Comparison of ENCODE assay signal across 25 cellular contexts in genomic region chr7:152891160-152891621, GRCh38.
DNase-seq lines count a peak whose midpoint lies in the region; ATAC-seq, FAIRE-seq and TF ChIP-seq lines count a peak whose summit lies in the region.
"Had no signal": no experiment of that assay in that cellular context is flagged by ENCODE, and none has a peak within 500 bp of the region (broad histone marks: within the 10 kb centered on the region; RNA-seq: fewer than 3 reads in every experiment).

No MANE protein-coding gene starts in this region.

- peak overlapping the region; percentile 10 for H3K4ac ChIP-seq in H1 (replicated peaks; ENCODE audit: insufficient read length, low read depth, low read length)

- H3K79me1 ChIP-seq in H1 (ENCODE audit: low read depth, low read length) = no peaks in the 10 kb centered on the region

- no peak for FAIRE-seq in H1 (lab: Jason Lieb, UNC)
- FAIRE-seq: GM12878 had no signal

- DNase-seq in RPMI8226 (peak; percentile 25), H1 (ENCODE audit: low read depth in 1 of 2, low spot score in 2 of 2) (no peak), omental fat pad (ENCODE audit: low spot score) (no peak), stomach (peak; percentile 21), midbrain (lab: John Stamatoyannopoulos, UW) (no peak), cerebellar cortex (ENCODE audit: low spot score) (no peak)
- DNase-seq: CD4-positive, alpha-beta T cell; COR-L47; DMS79; GM23248; Karpas-422; MV-4-11; NCI-H1105 treated with DMSO at 0.1 percent for 48 hours; NCI-H1694; NCI-H2081; NCI-H2171; NCI-H345; NCI-H524; NCI-H774; NK-92 treated with Interleukin-12 subunit alpha and Interleukin-12 subunit beta, amount 100 ng/mL, for 24 hours; SIG-M5 had no signal

- H3K36me3 ChIP-seq in H1 (ENCODE audit: control insufficient read depth in 2 of 4, insufficient read depth in 4 of 4, low read length in 3 of 4) (no peaks in the 10 kb centered on the region), stomach (no peaks in the 10 kb centered on the region)
- H3K36me3 ChIP-seq: BLaER1, HAP-1 had no signal

- TF ChIP-seq RAD21 in H1 (IDR thresholded peaks at IDR 0.05 in 1 of 2, conservative IDR thresholded peaks at IDR 0.05 in 1 of 2; ENCODE audit: low read depth in 2 of 2, low read length in 2 of 2) = no peak

- WGBS in H1 (ENCODE audit: extremely low coverage in 1 of 2, insufficient coverage in 1 of 2, insufficient read length in 1 of 2, insufficient replicate concordance in 2 of 2, low coverage in 1 of 2, low lambda C conversion rate in 2 of 2, missing lambda C conversion rate in 1 of 2), 2 experiments = 91% methylated on average over 18 of the region's 20 CpGs; no CpG with 5 or more reads in 1 of the 2 experiments
- 92 to 96% (median 95%) methylated on average over 17 to 20 of the region's 20 CpGs for WGBS in stomach, 5 donors

- no peaks in the 10 kb centered on the region for H4K20me1 ChIP-seq in H1 (replicated peaks in 1 of 2; ENCODE audit: control insufficient read depth in 1 of 2, insufficient read depth in 2 of 2, low read length in 2 of 2)
- H4K20me1 ChIP-seq: BLaER1 had no signal

- H3K4me2 ChIP-seq in H1 (ENCODE audit: insufficient read depth in 1 of 2, low read depth in 2 of 2, low read length in 2 of 2) = no peak overlapping the region
- H3K4me2 ChIP-seq: BLaER1 had no signal

- H3K14ac ChIP-seq in H1 (ENCODE audit: insufficient read length) = no peak overlapping the region

- H3K18ac ChIP-seq in H1 (ENCODE audit: extremely low read depth, low read length) = no peak overlapping the region

- H3K4me1 ChIP-seq in H1 (replicated peaks in 1 of 4; ENCODE audit: control insufficient read depth in 3 of 4, insufficient read depth in 4 of 4, low read length in 3 of 4) = peaks cover 0 to 1% (median 0%) of the 10 kb centered on the region in 4 experiments; a peak in 2 of 7 replicates
- peaks cover 0 to 7% (median 3%) of the 10 kb centered on the region in 4 donors for H3K4me1 ChIP-seq in stomach
- H3K4me1 ChIP-seq: BLaER1, HAP-1 had no signal

- H2BK120ac ChIP-seq in H1 (replicated peaks; ENCODE audit: low read depth, low read length) = no peak overlapping the region

- no peak for TF ChIP-seq POLR2A in H1 (IDR thresholded peaks at IDR 0.05; ENCODE audit: control extremely low read depth in 1 of 2, low read depth in 2 of 2, low read length in 2 of 2)
- no peak for TF ChIP-seq POLR2A in stomach (IDR thresholded peaks at IDR 0.05)

- no peak overlapping the region for H3K9ac ChIP-seq in H1 (replicated peaks in 1 of 4; ENCODE audit: extremely low read depth in 1 of 4, low read depth in 3 of 4, low read length in 3 of 4)
- H3K9ac ChIP-seq: BLaER1, GM23248 had no signal

- H3K4me3 ChIP-seq in H1 (ENCODE audit: extremely low read depth in 1 of 4, insufficient read depth in 2 of 4, low read depth in 3 of 4, low read length in 4 of 4) = no peak overlapping the region
- no peak overlapping the region for H3K4me3 ChIP-seq in stomach
- H3K4me3 ChIP-seq: BLaER1, GM12878, GM23248, HAP-1 had no signal

- no peaks in the 10 kb centered on the region for H3K79me2 ChIP-seq in H1 (ENCODE audit: control insufficient read depth in 1 of 2, insufficient read depth in 2 of 2, low read length in 2 of 2)

- H3K9me3 ChIP-seq in H1 (ENCODE audit: insufficient read depth in 2 of 2, low read depth in 1 of 2, low read length in 1 of 2) (no peaks in the 10 kb centered on the region; a peak in 1 of 4 replicates), stomach (peaks cover 0 to 6% (median 3%) of the 10 kb centered on the region in 4 donors)
- H3K9me3 ChIP-seq: BLaER1, HAP-1 had no signal

- H3K27ac ChIP-seq in H1 (ENCODE audit: low read depth, low read length) (no peak overlapping the region), stomach (no peak overlapping the region)
- H3K27ac ChIP-seq: BLaER1, GM23248 had no signal

- H3K23me2 ChIP-seq in H1 (ENCODE audit: low read depth, low read length) = no peaks in the 10 kb centered on the region

- TF ChIP-seq CTCF in H1 (IDR thresholded peaks at IDR 0.05; ENCODE audit: control extremely low read depth in 1 of 3, insufficient read depth in 1 of 3, low read depth in 1 of 3, low read length in 3 of 3) = no peak
- no peak for TF ChIP-seq CTCF in omental fat pad (IDR thresholded peaks at IDR 0.05)
- no peak for TF ChIP-seq CTCF in stomach (IDR thresholded peaks at IDR 0.05)

- H3K56ac ChIP-seq in H1 (replicated peaks; ENCODE audit: insufficient read length, low read depth, low read length) = no peak overlapping the region

- ATAC-seq in omental fat pad (ENCODE audit: low FRiP score) (peak; percentile 14), GM21526 (IDR thresholded peaks at IDR 0.05; ENCODE audit: low FRiP score, unreplicated experiment) (no peak)
- ATAC-seq: GM12878 had no signal

- no peak overlapping the region; the same call in 1 of the 2 replicates for H4K8ac ChIP-seq in H1 (ENCODE audit: extremely low read depth, insufficient read depth, low read length)

- H3K27me3 ChIP-seq in H1 (replicated peaks in 1 of 4; ENCODE audit: control insufficient read depth in 3 of 4, extremely low read depth in 1 of 4, insufficient read depth in 3 of 4, low read length in 3 of 4) (no peaks in the 10 kb centered on the region), stomach (peaks cover 0 to 26% (median 8%) of the 10 kb centered on the region in 3 donors)
- H3K27me3 ChIP-seq: BLaER1 had no signal

- no peak overlapping the region for H2AFZ ChIP-seq in H1 (ENCODE audit: low read length)
- H2AFZ ChIP-seq: GM23248 had no signal

- H2BK12ac ChIP-seq in H1 (ENCODE audit: low read depth, low read length) = no peak overlapping the region

- 0 out of 2 replicates have a peak overlapping the region, but pooled peaks have one; percentile 61 for H2BK15ac ChIP-seq in H1 (ENCODE audit: low read length)

- CTCF ChIA-PET in H1 (lab: Charles Lee; ENCODE audit: partially characterized antibody) = no interaction called here

- TF ChIP-seq EP300 in H1 (IDR thresholded peaks at IDR 0.05; ENCODE audit: borderline replicate concordance in 1 of 2, low read depth in 2 of 2, low read length in 2 of 2) (no peak), stomach (IDR thresholded peaks at IDR 0.05) (no peak)

- no peak overlapping the region for H4K5ac ChIP-seq in H1 (ENCODE audit: insufficient read length, low read depth, low read length)

- no peak overlapping the region for H2BK20ac ChIP-seq in H1 (ENCODE audit: low read length)

- intact Hi-C loops in stomach (cut with DNase I; ENCODE audit: low total_unique reads) = no loop called here

- H2AK5ac ChIP-seq in H1 (ENCODE audit: low read depth, low read length) = 0 out of 2 replicates have a peak overlapping the region, but pooled peaks have one; percentile 8

- no peak overlapping the region for H3K23ac ChIP-seq in H1 (ENCODE audit: insufficient read length)

- no peak overlapping the region for H2BK5ac ChIP-seq in H1 (ENCODE audit: low read depth, low read length)

- POLR2A ChIA-PET in H1 (lab: Charles Lee; ENCODE audit: partially characterized antibody) = no interaction called here

- H4K91ac ChIP-seq in H1 (replicated peaks; ENCODE audit: insufficient read length, low read length) = no peak overlapping the region

TF ChIP-seq in H1, 55 proteins besides CTCF, POLR2A, EP300 and RAD21 (continues in another document):
- TF ChIP-seq EZH2 (IDR thresholded peaks at IDR 0.05; ENCODE audit: low read depth, low read length, severe bottlenecking) = no peak
- no peak for TF ChIP-seq GTF2F1 (IDR thresholded peaks at IDR 0.05; ENCODE audit: borderline replicate concordance, low read depth, low read length)
- no peak for TF ChIP-seq E2F6 (IDR thresholded peaks at IDR 0.05)
- no peak for TF ChIP-seq CHD1 (IDR thresholded peaks at IDR 0.05; ENCODE audit: low read depth, low read length)
- TF ChIP-seq CREB1 (IDR thresholded peaks at IDR 0.05) = no peak
- TF ChIP-seq HDAC2 (IDR thresholded peaks at IDR 0.05; ENCODE audit: borderline replicate concordance in 1 of 2, low read depth in 2 of 2, low read length in 2 of 2) = no peak
- TF ChIP-seq CBX5 (IDR thresholded peaks at IDR 0.05; ENCODE audit: low read depth, low read length) = no peak
- no peak for TF ChIP-seq POLR2AphosphoS5 (IDR thresholded peaks at IDR 0.05; ENCODE audit: low read depth, low read length)
- TF ChIP-seq MAFK (IDR thresholded peaks at IDR 0.05; ENCODE audit: low read depth, low read length) = no peak
- TF ChIP-seq TEAD4 (IDR thresholded peaks at IDR 0.05; ENCODE audit: low read depth, low read length) = no peak
- TF ChIP-seq BRCA1 (IDR thresholded peaks at IDR 0.05; ENCODE audit: low read depth, low read length) = no peak
- no peak for TF ChIP-seq NANOG (IDR thresholded peaks at IDR 0.05; ENCODE audit: insufficient read depth, low read depth, low read length, poor library complexity, severe bottlenecking)

Comparison
In these comparisons a context has a peak if more than half of its experiments do, and no peak if none do; other contexts are left out.
1. DNase-seq: peak in RPMI8226 (single experiment) and stomach (single experiment); none in H1 (0 of 2), omental fat pad (single experiment), midbrain (single experiment) and cerebellar cortex (single experiment).